20 cellular contexts compared by ENCODE assay signal in genomic region chr3:1252061-1252430, GRCh38.
DNase-seq lines count a peak whose midpoint lies in the region; TF ChIP-seq lines count a peak whose summit lies in the region.
"Had no signal": no experiment of that assay in that cellular context is flagged by ENCODE, and none has a peak within 500 bp of the region (broad histone marks: within the 10 kb centered on the region; RNA-seq: fewer than 3 reads in every experiment).

No MANE protein-coding gene starts in this region.

- H3K4me1 Mint-ChIP-seq in MCF 10A (ENCODE audit: insufficient read depth, unreplicated experiment), result peaks cover 11% of the 10 kb centered on the region
- no peaks in the 10 kb centered on the region for H3K4me1 Mint-ChIP-seq in activated CD4-positive, alpha-beta T cell treated with anti-CD3 and anti-CD28 coated beads, Interleukin-2, amount 10 ng/mL, durations not matched to agents 24 days and 14 days
- H3K4me1 Mint-ChIP-seq: CD4-positive, alpha-beta memory T cell had no signal

- H3K4me2 ChIP-seq in mammary epithelial cell (ENCODE audit: insufficient read depth, low read depth, low read length), result no peak overlapping the region
- H3K4me2 ChIP-seq: BLaER1 treated with 17β-estradiol and CSF1 and Interleukin-3, amounts not matched to agents 10 nM and 100 nM had no signal

- no peak overlapping the region for H2AFZ ChIP-seq in mammary epithelial cell (ENCODE audit: low read depth, low read length)
- H2AFZ ChIP-seq: GM23248 had no signal

- H3K4me3 Mint-ChIP-seq in MCF 10A (ENCODE audit: unreplicated experiment), result no peak overlapping the region
- H3K4me3 Mint-ChIP-seq in activated CD4-positive, alpha-beta T cell treated with anti-CD3 and anti-CD28 coated beads, Interleukin-2, amount 10 ng/mL, durations not matched to agents 24 days and 14 days, result no peak overlapping the region
- H3K4me3 Mint-ChIP-seq: CD4-positive, alpha-beta memory T cell had no signal

- H3K36me3 Mint-ChIP-seq in MCF 10A (ENCODE audit: insufficient read depth, unreplicated experiment), result no peaks in the 10 kb centered on the region
- no peaks in the 10 kb centered on the region for H3K36me3 Mint-ChIP-seq in activated CD4-positive, alpha-beta T cell treated with anti-CD3 and anti-CD28 coated beads, Interleukin-2, amount 10 ng/mL, durations not matched to agents 24 days and 14 days (ENCODE audit: low read depth)
- H3K36me3 Mint-ChIP-seq: CD4-positive, alpha-beta memory T cell had no signal

- H3K27me3 ChIP-seq in mammary epithelial cell (ENCODE audit: insufficient read depth, low read length) (no peaks in the 10 kb centered on the region), adrenal gland (no peaks in the 10 kb centered on the region), uterus (no peaks in the 10 kb centered on the region)
- H3K27me3 ChIP-seq: BE2C; BLaER1 treated with 17β-estradiol and CSF1 and Interleukin-3, amounts not matched to agents 10 nM and 100 nM had no signal

- TF ChIP-seq POLR2A in adrenal gland (IDR thresholded peaks at IDR 0.05) (no peak), uterus (IDR thresholded peaks at IDR 0.05) (no peak)

- H4K20me1 ChIP-seq in mammary epithelial cell (ENCODE audit: insufficient read depth, low read length), result no peaks in the 10 kb centered on the region
- H4K20me1 ChIP-seq: BLaER1 treated with 17β-estradiol and CSF1 and Interleukin-3, amounts not matched to agents 10 nM and 100 nM had no signal

- BruUV-seq in MCF 10A (replicated peaks; lab: Mats Ljungman, UMichigan) (no TSS peak), mammary epithelial cell (replicated peaks; lab: Mats Ljungman, UMichigan) (no TSS peak)

- H3K9ac ChIP-seq in mammary epithelial cell (ENCODE audit: insufficient read depth, low read length), result no peak overlapping the region
- H3K9ac ChIP-seq: BLaER1 treated with 17β-estradiol and CSF1 and Interleukin-3, amounts not matched to agents 10 nM and 100 nM; GM23248 had no signal

- intact Hi-C loops in MCF 10A (cut with micrococcal nuclease) (loop anchor here (5.0 kb wide), 1 partner anchor 165 kb away; no protein-coding TSS in a partner anchor), mammary epithelial cell (cut with micrococcal nuclease) (no loop called here), adrenal gland (cut with DNase I) (loop anchor here in 1 of 2 donors (10.0 kb wide), 1 partner anchor 167 kb away; no protein-coding TSS in a partner anchor), uterus (cut with DNase I; ENCODE audit: low total_unique reads) (no loop called here)
- intact Hi-C loops in activated CD4-positive, alpha-beta T cell treated with anti-CD3 and anti-CD28 coated beads, Interleukin-2, amount 10 ng/mL, durations not matched to agents 24 days and 14 days (cut with micrococcal nuclease), result no loop called here

- H3K4me3 ChIP-seq in mammary epithelial cell (replicated peaks in 1 of 3; ENCODE audit: insufficient read depth in 1 of 3, low read depth in 2 of 3, low read length in 3 of 3), result no peak overlapping the region
- H3K4me3 ChIP-seq in adrenal gland, result no peak overlapping the region
- no peak overlapping the region for H3K4me3 ChIP-seq in uterus
- H3K4me3 ChIP-seq: BLaER1 treated with 17β-estradiol and CSF1 and Interleukin-3, amounts not matched to agents 10 nM and 100 nM; GM12878; GM23248 had no signal

- in situ Hi-C loops in mammary epithelial cell (cut with MboI; ENCODE audit: low sequenced_read_pairs in 2 of 2) (no loop called here), G401 (cut with HindIII; ENCODE audit: low sequenced_read_pairs) (no loop called here)

- H3K4me1 ChIP-seq in mammary epithelial cell (ENCODE audit: insufficient read depth, low read length) (no peaks in the 10 kb centered on the region), adrenal gland (replicated peaks in 1 of 2) (no peaks in the 10 kb centered on the region), uterus (no peaks in the 10 kb centered on the region)
- H3K4me1 ChIP-seq: BE2C; BLaER1 treated with 17β-estradiol and CSF1 and Interleukin-3, amounts not matched to agents 10 nM and 100 nM; Caco-2 had no signal

- dilution Hi-C loops in mammary epithelial cell (cut with HindIII; ENCODE audit: low sequenced_read_pairs), result no loop called here

- POLR2A ChIA-PET in MCF 10A (lab: Yijun Ruan, JAX), result interaction anchor here (0.7 kb wide), 1 partner anchor 15 kb away, joined by 3 read pairs; no protein-coding TSS in a partner anchor

- DNase-seq in MCF 10A (ENCODE audit: unreplicated experiment) (no peak), mammary epithelial cell (no peak), adrenal gland (no peak), medulla oblongata (ENCODE audit: extremely low spot score) (peak; percentile 60), superior temporal gyrus (ENCODE audit: extremely low spot score) (peak; percentile 53), uterus (no peak), G401 (ENCODE audit: low spot score) (no peak)
- DNase-seq in activated CD4-positive, alpha-beta T cell treated with anti-CD3 and anti-CD28 coated beads, Interleukin-2, amount 10 ng/mL, durations not matched to agents 24 days and 14 days, result no peak
- DNase-seq: BE2C; Caco-2; CD4-positive, alpha-beta memory T cell; DMS153; DND-41; GDM1; H7; HCEC 1CT had no signal

- no peaks in the 10 kb centered on the region for H3K27me3 Mint-ChIP-seq in MCF 10A (ENCODE audit: insufficient read depth, unreplicated experiment)
- no peaks in the 10 kb centered on the region for H3K27me3 Mint-ChIP-seq in activated CD4-positive, alpha-beta T cell treated with anti-CD3 and anti-CD28 coated beads, Interleukin-2, amount 10 ng/mL, durations not matched to agents 24 days and 14 days
- H3K27me3 Mint-ChIP-seq: CD4-positive, alpha-beta memory T cell had no signal

- H3K27ac Mint-ChIP-seq in MCF 10A (ENCODE audit: low read depth, unreplicated experiment), result peak overlapping the region; percentile 44
- H3K27ac Mint-ChIP-seq in activated CD4-positive, alpha-beta T cell treated with anti-CD3 and anti-CD28 coated beads, Interleukin-2, amount 10 ng/mL, durations not matched to agents 24 days and 14 days, result no peak overlapping the region
- H3K27ac Mint-ChIP-seq: CD4-positive, alpha-beta memory T cell had no signal

- CTCF ChIA-PET in MCF 10A (lab: Yijun Ruan, JAX), result interaction anchor here (0.6 to 0.9 kb wide), 4 partner anchors 21 to 771 kb away, joined by 3 read pairs; no protein-coding TSS in a partner anchor
- CTCF ChIA-PET in mammary epithelial cell (lab: Charles Lee; ENCODE audit: low non-redundant PET), result interaction anchor here (0.5 kb wide), 1 partner anchor 165 kb away, joined by 3 read pairs; no protein-coding TSS in a partner anchor

- H3K36me3 ChIP-seq in mammary epithelial cell (ENCODE audit: insufficient read depth, low read length) (no peaks in the 10 kb centered on the region), adrenal gland (replicated peaks in 1 of 2) (no peaks in the 10 kb centered on the region), uterus (no peaks in the 10 kb centered on the region)
- H3K36me3 ChIP-seq: BE2C; BLaER1 treated with 17β-estradiol and CSF1 and Interleukin-3, amounts not matched to agents 10 nM and 100 nM had no signal

- no peak for TF ChIP-seq CTCF in MCF 10A (IDR thresholded peaks at IDR 0.05; ENCODE audit: unreplicated experiment)
- no peak for TF ChIP-seq CTCF in mammary epithelial cell (conservative IDR thresholded peaks at IDR 0.05 in 1 of 2, IDR thresholded peaks at IDR 0.05 in 1 of 2; ENCODE audit: extremely low read depth in 1 of 2, insufficient read depth in 1 of 2, low read depth in 1 of 2, low read length in 2 of 2)
- TF ChIP-seq CTCF in adrenal gland (IDR thresholded peaks at IDR 0.05), result no peak
- TF ChIP-seq CTCF in uterus (IDR thresholded peaks at IDR 0.05), result no peak

- H3K9me3 Mint-ChIP-seq in MCF 10A (ENCODE audit: unreplicated experiment), result no peaks in the 10 kb centered on the region
- H3K9me3 Mint-ChIP-seq in activated CD4-positive, alpha-beta T cell treated with anti-CD3 and anti-CD28 coated beads, Interleukin-2, amount 10 ng/mL, durations not matched to agents 24 days and 14 days, result peaks cover 9% of the 10 kb centered on the region

- H3K27ac ChIP-seq in mammary epithelial cell (ENCODE audit: insufficient read depth, low read depth, low read length) (no peak overlapping the region), adrenal gland (peak overlapping the region in 3 of 5 donors; percentile 17 to 56 (median 32)), uterus (no peak overlapping the region)
- H3K27ac ChIP-seq: 22Rv1; BLaER1 treated with 17β-estradiol and CSF1 and Interleukin-3, amounts not matched to agents 10 nM and 100 nM; GM23248 had no signal

- no peaks in the 10 kb centered on the region for H3K79me2 ChIP-seq in mammary epithelial cell (ENCODE audit: insufficient read depth, low read length)

- peaks cover 7% of the 10 kb centered on the region for H3K9me3 ChIP-seq in mammary epithelial cell (replicated peaks; ENCODE audit: insufficient read depth, low read length)
- H3K9me3 ChIP-seq in adrenal gland (replicated peaks in 1 of 3), result no peaks in the 10 kb centered on the region
- no peaks in the 10 kb centered on the region for H3K9me3 ChIP-seq in uterus
- H3K9me3 ChIP-seq: BE2C; BLaER1 treated with 17β-estradiol and CSF1 and Interleukin-3, amounts not matched to agents 10 nM and 100 nM; Caco-2 had no signal

Comparison
In these comparisons a context has a peak if more than half of its experiments do, and no peak if none do; other contexts are left out.
1. DNase-seq: peak in medulla oblongata (single experiment) and superior temporal gyrus (single experiment); none in MCF 10A (single experiment), mammary epithelial cell (single experiment), adrenal gland (0 of 7), uterus (0 of 2), activated CD4-positive, alpha-beta T cell treated with anti-CD3 and anti-CD28 coated beads, Interleukin-2, amount 10 ng/mL, durations not matched to agents 24 days and 14 days (single experiment) and G401 (single experiment).
2. H3K27ac ChIP-seq: peak in adrenal gland (3 of 5); none in mammary epithelial cell (single experiment) and uterus (0 of 2).